15 cellular contexts compared by ENCODE assay signal in the genomic region with DNA sequence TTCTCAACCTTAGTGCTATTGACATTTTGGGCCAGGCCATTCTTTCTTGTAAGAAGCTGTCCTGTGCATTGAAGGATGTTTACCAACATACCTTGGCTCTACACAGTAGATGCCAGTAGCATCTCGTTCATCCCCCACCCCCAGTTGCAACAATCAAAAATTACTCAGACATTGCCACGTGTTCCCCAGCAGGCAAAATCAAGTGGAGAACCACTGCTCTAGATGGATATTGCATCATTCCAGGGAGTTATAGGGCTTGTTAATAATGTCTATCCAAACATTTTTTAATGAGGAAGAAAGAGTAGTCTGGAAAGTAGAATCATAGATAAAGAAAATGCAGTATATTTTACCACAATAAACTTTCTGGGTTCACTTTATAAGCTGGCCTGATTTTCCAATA.
DNase-seq lines count a peak whose midpoint lies in the region; ATAC-seq and TF ChIP-seq lines count a peak whose summit lies in the region.
"Had no signal": no experiment of that assay in that cellular context is flagged by ENCODE, and none has a peak within 500 bp of the region (broad histone marks: within the 10 kb centered on the region; RNA-seq: fewer than 3 reads in every experiment).

No MANE protein-coding gene starts in this region.

- intact Hi-C loops in PC-9 (cut with micrococcal nuclease; ENCODE audit: unreplicated experiment), result no loop called here

- no peak for TF ChIP-seq CTCF in BJ (IDR thresholded peaks at IDR 0.05; ENCODE audit: insufficient read depth, low read depth, low read length)
- no peak for TF ChIP-seq CTCF in OCI-LY3 (IDR thresholded peaks at IDR 0.05; ENCODE audit: low read depth, low read length)
- TF ChIP-seq CTCF in PC-9 (conservative IDR thresholded peaks at IDR 0.05), result no peak

- CTCF ChIA-PET in BJ (lab: Yijun Ruan, JAX) (interaction anchor here (0.6 kb wide), 1 partner anchor 319 kb away, joined by 3 read pairs; no protein-coding TSS in a partner anchor), PC-9 (lab: Charles Lee) (interaction anchor here (0.6 kb wide), 1 partner anchor 466 kb away, joined by 3 read pairs; no protein-coding TSS in a partner anchor)

- H3K4me3 ChIP-seq in BJ (ENCODE audit: low read depth, low read length) (no peak overlapping the region), OCI-LY3 (ENCODE audit: low read length) (no peak overlapping the region), PC-9 (no peak overlapping the region)
- H3K4me3 ChIP-seq: testis had no signal

- H3K36me3 ChIP-seq in BJ (ENCODE audit: control insufficient read depth, insufficient read depth, low read length), result no peaks in the 10 kb centered on the region
- peaks cover 8% of the 10 kb centered on the region for H3K36me3 ChIP-seq in OCI-LY3 (replicated peaks; ENCODE audit: low read depth, low read length)
- peaks cover 14% of the 10 kb centered on the region; the same call in 1 of the 2 replicates for H3K36me3 ChIP-seq in PC-9 (ENCODE audit: low read depth)

- H2AFZ ChIP-seq in OCI-LY3 (ENCODE audit: low read depth, low read length) (no peak overlapping the region), PC-9 (no peak overlapping the region)

- BruUV-seq in PC-9 (replicated peaks; lab: Mats Ljungman, UMichigan), result no TSS peak

- no peaks in the 10 kb centered on the region for H4K20me1 ChIP-seq in OCI-LY3 (ENCODE audit: insufficient read depth, low read length)
- H4K20me1 ChIP-seq in PC-9 (ENCODE audit: insufficient read depth), result no peaks in the 10 kb centered on the region

- DNase-seq in BJ (ENCODE audit: low read depth), result peak; percentile 21
- peak; percentile 10 for DNase-seq in GM03348 (ENCODE audit: low spot score)
- peak; percentile 33 for DNase-seq in fibroblast of gingiva (ENCODE audit: low read depth)
- DNase-seq in PC-9, result no peak
- DNase-seq in HT-29 (ENCODE audit: low spot score), result no peak
- DNase-seq in middle frontal gyrus (ENCODE audit: extremely low spot score, low spot score), result no peak
- DNase-seq: activated CD4-positive, alpha-beta T cell treated with anti-CD3 and anti-CD28 coated beads for 4 hours; amniotic stem cell; DMS79 treated with DMSO at 0.1 percent for 48 hours; effector CD8-positive, alpha-beta T cell; NCI-H2081; testis had no signal

- H3K9ac ChIP-seq in OCI-LY3 (ENCODE audit: low read length), result no peak overlapping the region

- no peaks in the 10 kb centered on the region for H3K27me3 ChIP-seq in BJ (ENCODE audit: control insufficient read depth, insufficient read depth, low read length)
- no peaks in the 10 kb centered on the region for H3K27me3 ChIP-seq in OCI-LY3 (ENCODE audit: low read depth, low read length)
- no peaks in the 10 kb centered on the region for H3K27me3 ChIP-seq in PC-9 (ENCODE audit: insufficient read depth, low read depth)
- H3K27me3 ChIP-seq: foreskin keratinocyte, testis had no signal

- H3K9me3 ChIP-seq in OCI-LY3 (ENCODE audit: insufficient read depth, low read length) (no peaks in the 10 kb centered on the region), PC-9 (ENCODE audit: insufficient read depth, low read depth) (no peaks in the 10 kb centered on the region)
- H3K9me3 ChIP-seq: testis had no signal

- no peak for ATAC-seq in HG02571 (IDR thresholded peaks at IDR 0.05; ENCODE audit: unreplicated experiment)
- ATAC-seq: foreskin keratinocyte had no signal

- H3K4me2 ChIP-seq in OCI-LY3 (ENCODE audit: low read length) (peak overlapping the region; percentile 2; the same call in 1 of the 2 replicates), PC-9 (no peak overlapping the region)

- H3K9me2 ChIP-seq in PC-9 (ENCODE audit: insufficient read depth), result no peaks in the 10 kb centered on the region

- H3K79me2 ChIP-seq in OCI-LY3 (ENCODE audit: low read length), result no peaks in the 10 kb centered on the region
- no peaks in the 10 kb centered on the region for H3K79me2 ChIP-seq in PC-9 (ENCODE audit: low read depth)

- H3K4me1 ChIP-seq in OCI-LY3 (ENCODE audit: low read length) (peaks cover 18% of the 10 kb centered on the region), PC-9 (replicated peaks; ENCODE audit: insufficient read depth) (no peaks in the 10 kb centered on the region)
- H3K4me1 ChIP-seq: foreskin keratinocyte, testis had no signal

- POLR2A ChIA-PET in BJ (lab: Charles Lee) (no interaction called here), PC-9 (lab: Charles Lee; ENCODE audit: unreplicated experiment) (no interaction called here)

- H3F3A ChIP-seq in PC-9 (ENCODE audit: insufficient read depth, low read depth), result no peaks in the 10 kb centered on the region

- no peak overlapping the region for H3K27ac ChIP-seq in OCI-LY3 (ENCODE audit: low read length)
- H3K27ac ChIP-seq in PC-9, result no peak overlapping the region
- H3K27ac ChIP-seq: foreskin keratinocyte, testis had no signal

Comparison
In these comparisons a context has a peak if more than half of its experiments do, and no peak if none do; other contexts are left out.
1. DNase-seq: peak in BJ (single experiment), GM03348 (single experiment) and fibroblast of gingiva (single experiment); none in PC-9 (0 of 2), HT-29 (single experiment) and middle frontal gyrus (single experiment).